Comparison of ENCODE assay signal across 9 cellular contexts in the genomic region with DNA sequence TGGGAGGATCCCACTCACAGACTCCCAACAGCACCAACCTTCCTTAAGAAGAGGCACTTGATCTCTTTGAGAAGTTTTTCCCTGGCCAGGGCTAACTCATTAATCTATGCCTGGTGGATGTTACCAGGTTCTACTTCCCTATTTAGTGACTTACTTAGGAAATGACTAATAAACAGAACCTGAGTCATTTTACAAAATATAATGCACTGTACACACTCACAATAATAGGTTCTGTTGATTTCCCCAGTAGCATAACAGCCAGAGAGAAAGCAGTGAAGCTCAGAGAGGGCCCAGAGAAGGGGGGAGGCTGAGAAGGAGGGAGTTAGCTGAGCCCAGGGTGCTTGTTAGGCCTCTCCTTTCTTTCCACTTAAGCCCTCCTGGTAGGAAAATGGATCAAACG. TPM values are rescaled to one million over a fixed set of nuclear protein-coding genes. Genes with fewer than 3 reads are reported as not detected.
DNase-seq lines count a peak whose midpoint lies in the region; ATAC-seq and TF ChIP-seq lines count a peak whose summit lies in the region.
"Had no signal": no experiment of that assay in that cellular context is flagged by ENCODE, and none has a peak within 500 bp of the region (broad histone marks: within the 10 kb centered on the region; RNA-seq: fewer than 3 reads in every experiment).

No MANE protein-coding gene starts in this region.

- TF ChIP-seq CTCF in RWPE2 (IDR thresholded peaks at IDR 0.05; ENCODE audit: poor library complexity, severe bottlenecking): no peak
- TF ChIP-seq CTCF in upper lobe of left lung (IDR thresholded peaks at IDR 0.05): no peak

- H3K4me1 ChIP-seq in RWPE2 (ENCODE audit: insufficient read depth, poor library complexity, severe bottlenecking) (no peaks in the 10 kb centered on the region), upper lobe of left lung (peaks cover 0 to 8% (median 2%) of the 10 kb centered on the region in 4 donors)

- H3K27ac Mint-ChIP-seq in stimulated activated naive CD8-positive, alpha-beta T cell treated with anti-CD3 and anti-CD28 coated beads, Interleukin-15, amount 100 ng/mL, for 72 hours: no peak overlapping the region

- WGBS in upper lobe of left lung, 2 donors: 36 to 72% methylated on average over 1 of the region's 1 CpG

- H3K4me3 ChIP-seq in RWPE2 (ENCODE audit: severe bottlenecking) (no peak overlapping the region), upper lobe of left lung (no peak overlapping the region)
- H3K4me3 ChIP-seq: thoracic aorta had no signal

- H3K4me3 Mint-ChIP-seq in stimulated activated naive CD8-positive, alpha-beta T cell treated with anti-CD3 and anti-CD28 coated beads, Interleukin-15, amount 100 ng/mL, for 72 hours: no peak overlapping the region

- peak; percentile 61 for ATAC-seq in stimulated activated naive CD8-positive, alpha-beta T cell treated with anti-CD3 and anti-CD28 coated beads, Interleukin-15, amount 100 ng/mL, for 72 hours
- ATAC-seq in stimulated activated naive CD8-positive, alpha-beta T cell treated with anti-CD3 and anti-CD28 coated beads, Interleukin-15, Interleukin-2, amounts not matched to agents 100 U/mL and 50 U/mL, for 24 hours: no peak
- ATAC-seq in HG03064 (IDR thresholded peaks at IDR 0.05; ENCODE audit: low read depth, unreplicated experiment): peak; percentile 93
- peak; percentile 78 for ATAC-seq in RWPE2 (ENCODE audit: low read depth)
- peak; percentile 43 to 48 for ATAC-seq in upper lobe of left lung (ENCODE audit: low FRiP score in 2 of 2)
- no peak for ATAC-seq in left lobe of liver

- no peaks in the 10 kb centered on the region for H3K9me3 Mint-ChIP-seq in stimulated activated naive CD8-positive, alpha-beta T cell treated with anti-CD3 and anti-CD28 coated beads, Interleukin-15, amount 100 ng/mL, for 72 hours

- peaks cover 16% of the 10 kb centered on the region for H3K4me1 Mint-ChIP-seq in stimulated activated naive CD8-positive, alpha-beta T cell treated with anti-CD3 and anti-CD28 coated beads, Interleukin-15, amount 100 ng/mL, for 72 hours

- no peaks in the 10 kb centered on the region for H3K9me3 ChIP-seq in RWPE2 (ENCODE audit: severe bottlenecking)
- no peaks in the 10 kb centered on the region for H3K9me3 ChIP-seq in upper lobe of left lung
- H3K9me3 ChIP-seq: thoracic aorta had no signal

- H3K36me3 ChIP-seq in RWPE2 (ENCODE audit: low read depth) (no peaks in the 10 kb centered on the region), upper lobe of left lung (no peaks in the 10 kb centered on the region)
- H3K36me3 ChIP-seq: thoracic aorta had no signal

- no peaks in the 10 kb centered on the region for H3K27me3 Mint-ChIP-seq in stimulated activated naive CD8-positive, alpha-beta T cell treated with anti-CD3 and anti-CD28 coated beads, Interleukin-15, amount 100 ng/mL, for 72 hours

- H3K27me3 ChIP-seq in RWPE2 (ENCODE audit: insufficient read depth, poor library complexity, severe bottlenecking) (peaks cover 11% of the 10 kb centered on the region), upper lobe of left lung (no peaks in the 10 kb centered on the region)

- TF ChIP-seq EP300 in upper lobe of left lung (IDR thresholded peaks at IDR 0.05): no peak

- no peak overlapping the region for H3K27ac ChIP-seq in RWPE2 (ENCODE audit: poor library complexity, severe bottlenecking)
- peak overlapping the region in 2 of 4 donors; percentile 24 to 49 for H3K27ac ChIP-seq in upper lobe of left lung
- H3K27ac ChIP-seq: thoracic aorta had no signal

- TF ChIP-seq POLR2A in upper lobe of left lung (IDR thresholded peaks at IDR 0.05): no peak

- no peak for DNase-seq in stimulated activated naive CD8-positive, alpha-beta T cell treated with anti-CD3 and anti-CD28 coated beads, Interleukin-15, amount 100 ng/mL, for 72 hours
- DNase-seq in stimulated activated naive CD8-positive, alpha-beta T cell treated with anti-CD3 and anti-CD28 coated beads, Interleukin-15, Interleukin-2, amounts not matched to agents 100 U/mL and 50 U/mL, for 24 hours: no peak
- DNase-seq in RWPE2 (ENCODE audit: low spot score) (no peak), upper lobe of left lung (no peak), T-helper 9 cell (no peak), left lobe of liver (ENCODE audit: low spot score) (no peak), NCI-H2227 (lab: John Stamatoyannopoulos, UW; ENCODE audit: unreplicated experiment) (no peak)

RNA-seq across cellular contexts. Expression of gene FRMD3, which starts 27.1 kb away (rescaled TPM):
- total RNA-seq in upper lobe of left lung: 10 to 100 TPM in 3 of 6 donors, 1 to 10 TPM in 3; 5.6 to 33.4 (median 10.4) TPM
- total RNA-seq in left lobe of liver: 0.53 TPM

Comparison
In these comparisons a context has a peak if more than half of its experiments do, and no peak if none do; other contexts are left out.
1. ATAC-seq: peak in stimulated activated naive CD8-positive, alpha-beta T cell treated with anti-CD3 and anti-CD28 coated beads, Interleukin-15, amount 100 ng/mL, for 72 hours (single experiment), HG03064 (single experiment), RWPE2 (single experiment) and upper lobe of left lung (2 of 2); none in stimulated activated naive CD8-positive, alpha-beta T cell treated with anti-CD3 and anti-CD28 coated beads, Interleukin-15, Interleukin-2, amounts not matched to agents 100 U/mL and 50 U/mL, for 24 hours (single experiment) and left lobe of liver (single experiment).